ENCODE assay signal across 8 cellular contexts in the genomic region with DNA sequence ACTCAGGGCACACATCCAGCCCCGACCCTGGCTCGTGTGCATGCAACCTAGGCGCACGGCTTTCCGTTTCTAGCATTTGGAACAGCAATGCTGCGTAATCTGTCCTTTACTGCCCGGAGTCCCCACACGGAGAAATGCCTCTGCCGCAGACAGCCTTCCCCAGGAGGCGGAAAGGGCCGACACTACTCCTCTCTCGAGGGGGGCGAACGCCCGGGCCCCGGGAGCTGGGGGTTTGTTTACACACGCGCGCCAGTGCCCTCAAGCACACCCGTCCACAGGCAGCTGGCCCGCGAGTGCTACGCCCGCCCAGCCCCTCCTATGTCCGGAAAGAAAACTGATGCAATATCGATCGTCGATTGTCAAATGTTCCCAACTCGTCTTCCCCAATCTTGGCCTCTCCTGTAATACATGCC. TPM values are rescaled to one million over a fixed set of nuclear protein-coding genes. Genes with fewer than 3 reads are reported as not detected.
DNase-seq lines count a peak whose midpoint lies in the region; ATAC-seq, FAIRE-seq and TF ChIP-seq lines count a peak whose summit lies in the region.

No MANE protein-coding gene starts in this region.

- intact Hi-C loops in breast epithelium (cut with DNase I; ENCODE audit: low total_unique reads) = no loop called here

- peak overlapping the region; percentile 71 for H3K4me2 ChIP-seq in DOHH2 (ENCODE audit: low read length)

- no peaks in the 10 kb centered on the region for H3K9me3 Mint-ChIP-seq in T-cell

- ATAC-seq in GM21576 (IDR thresholded peaks at IDR 0.05; ENCODE audit: unreplicated experiment) (peak; percentile 7), T-cell (replicated peaks in 1 of 4) (peak; percentile 11 to 32 (median 21))

- H3K27me3 Mint-ChIP-seq in T-cell = no peaks in the 10 kb centered on the region

- H3K27ac Mint-ChIP-seq in T-cell = peak overlapping the region; percentile 94 to 99

- no peaks in the 10 kb centered on the region for H3F3A ChIP-seq in DOHH2 (ENCODE audit: control insufficient read depth, insufficient read depth)

- no peaks in the 10 kb centered on the region for H3K9me2 ChIP-seq in DOHH2 (replicated peaks; ENCODE audit: control insufficient read depth, low read length)

- TF ChIP-seq CTCF in DOHH2 (IDR thresholded peaks at IDR 0.05; ENCODE audit: low read depth, low read length, poor library complexity, severe bottlenecking) = no peak
- TF ChIP-seq CTCF in breast epithelium (IDR thresholded peaks at IDR 0.05) = no peak
- no peak for TF ChIP-seq CTCF in kidney epithelial cell (IDR thresholded peaks at IDR 0.05; ENCODE audit: insufficient read depth, low read length, poor library complexity, severe bottlenecking)
- no peak for TF ChIP-seq CTCF in D721Med (IDR thresholded peaks at IDR 0.05; ENCODE audit: insufficient read depth, missing control alignments)

- peaks cover 42% of the 10 kb centered on the region for H3K36me3 Mint-ChIP-seq in T-cell

- in situ Hi-C loops in KBM-7 (cut with MboI; ENCODE audit: low pct_unique_long_range_greater_than_20kb, low sequenced_read_pairs) = loop anchor here (25.0 kb wide), 1 partner anchor 291 kb away; no protein-coding TSS in a partner anchor

- H3K79me2 ChIP-seq in DOHH2 (ENCODE audit: control insufficient read depth, low read length) = peaks cover 47% of the 10 kb centered on the region

- POLR2A ChIA-PET in T-cell (lab: Charles Lee) = interaction anchor here (0.6 to 1.1 kb wide), 4 partner anchors 12 to 1812 kb away, joined by 3 to 4 read pairs (median 3); partner anchors contain the start of gene CCDC184 (in 1 of the 2)

- peak overlapping the region; percentile 98 to 99 (median 98) for H3K4me3 Mint-ChIP-seq in T-cell

- peak overlapping the region; percentile 93 for H3K4me3 ChIP-seq in DOHH2 (ENCODE audit: low read length)
- peak overlapping the region; percentile 89 to 99 (median 97) for H3K4me3 ChIP-seq in breast epithelium
- H3K4me3 ChIP-seq in kidney epithelial cell (ENCODE audit: low read depth, low read length) = peak overlapping the region; percentile 96

- H3K4me1 ChIP-seq in DOHH2 (ENCODE audit: control insufficient read depth, low read length) = peaks cover 33% of the 10 kb centered on the region
- peaks cover 11 to 22% of the 10 kb centered on the region in 2 donors for H3K4me1 ChIP-seq in breast epithelium

- TF ChIP-seq POLR2A in breast epithelium (IDR thresholded peaks at IDR 0.05) = no peak

- H3K9me3 ChIP-seq in DOHH2 (ENCODE audit: control insufficient read depth, insufficient read depth, low read length) (no peaks in the 10 kb centered on the region), breast epithelium (no peaks in the 10 kb centered on the region)

- peaks cover 22% of the 10 kb centered on the region for H4K20me1 ChIP-seq in DOHH2 (ENCODE audit: control insufficient read depth, insufficient read depth, low read depth, low read length)

- H3K4me1 Mint-ChIP-seq in T-cell = peaks cover 57 to 69% (median 62%) of the 10 kb centered on the region in 3 donors

- CTCF ChIA-PET in T-cell (lab: Charles Lee) = interaction anchor here in 1 of 2 donors (1.3 kb wide), 1 partner anchor 12 kb away, joined by 3 read pairs; no protein-coding TSS in a partner anchor

- H3K27ac ChIP-seq in DOHH2 (ENCODE audit: low read depth, low read length) = peak overlapping the region; percentile 67
- H3K27ac ChIP-seq in breast epithelium = peak overlapping the region; percentile 95 to 98

- H3K36me3 ChIP-seq in DOHH2 (ENCODE audit: control insufficient read depth, low read length) (peaks cover 52% of the 10 kb centered on the region), breast epithelium (peaks cover 2% of the 10 kb centered on the region), kidney epithelial cell (ENCODE audit: control insufficient read depth, insufficient read depth, low read length) (no peaks in the 10 kb centered on the region)

- FAIRE-seq in D721Med (lab: Jason Lieb, UNC) = no peak

- peak; percentile 71 for DNase-seq in KBM-7
- DNase-seq in T-cell = peak in 28 of 34 experiments; percentile 16 to 61 (median 42)
- DNase-seq in breast epithelium (ENCODE audit: low spot score in 2 of 2) = peak; percentile 45 to 62
- DNase-seq in kidney epithelial cell (ENCODE audit: low read depth) = no peak
- DNase-seq in stimulated activated CD4-positive, alpha-beta T cell treated with anti-CD3 and anti-CD28 coated beads, Interleukin-15, amount 100 ng/mL, for 48 hours (ENCODE audit: low read depth in 2 of 2) = peak; percentile 24 to 37
- no peak for DNase-seq in D721Med (ENCODE audit: insufficient read length, low spot score)

- peaks cover 19% of the 10 kb centered on the region for H3K27me3 ChIP-seq in DOHH2 (ENCODE audit: control insufficient read depth, low read length)
- no peaks in the 10 kb centered on the region for H3K27me3 ChIP-seq in breast epithelium
- no peaks in the 10 kb centered on the region for H3K27me3 ChIP-seq in kidney epithelial cell (ENCODE audit: control insufficient read depth, insufficient read depth, low read length)

RNA-seq across cellular contexts. Expression of gene SLC38A2, which starts 0.8 kb away (rescaled TPM):
- 100 to 1,000 TPM; 165 to 265 (median 217) TPM for total RNA-seq in T-cell
- 100 to 1,000 TPM; 250 to 424 (median 399) TPM for total RNA-seq in breast epithelium
- 263 and 291 TPM in 2 replicates for total RNA-seq in kidney epithelial cell

Comparison
In these comparisons a context has a peak if more than half of its experiments do, and no peak if none do; other contexts are left out.
1. DNase-seq: peak in KBM-7 (single experiment), T-cell (28 of 34), breast epithelium (2 of 2) and stimulated activated CD4-positive, alpha-beta T cell treated with anti-CD3 and anti-CD28 coated beads, Interleukin-15, amount 100 ng/mL, for 48 hours (2 of 2); none in kidney epithelial cell (single experiment) and D721Med (single experiment).
2. Peak in every context shown above with its lines, with median percentiles within 50 percentile points of each other: H3K4me3 ChIP-seq.